ENCODE assay signal across 2 cellular contexts in genomic region chr14:31194095-31194494, GRCh38.
TF ChIP-seq lines count a peak whose summit lies in the region.

No MANE protein-coding gene starts in this region.

TF ChIP-seq in SK-N-SH, 30 proteins besides CTCF, POLR2A, EP300 and RAD21:
- TF ChIP-seq PBX3 (IDR thresholded peaks at IDR 0.05): peak; percentile 8; the same call in 1 of the 2 replicates
- no peak for TF ChIP-seq SMC3 (IDR thresholded peaks at IDR 0.05; ENCODE audit: low read depth, low read length)
- peak; percentile 41; the same call in 1 of the 2 replicates for TF ChIP-seq FOSL2 (IDR thresholded peaks at IDR 0.05; ENCODE audit: borderline replicate concordance, low read depth)
- TF ChIP-seq IRF3 (IDR thresholded peaks at IDR 0.05; ENCODE audit: low read depth, low read length): no peak
- peak; percentile 28; the same call in 1 of the 2 replicates for TF ChIP-seq JUND (IDR thresholded peaks at IDR 0.05)
TF ChIP-seq in SK-N-SH: peak in this region for 3.

TF ChIP-seq in SK-N-SH treated with all-trans-retinoic acid at 6 μM for 48 hours, 23 proteins besides CTCF, POLR2A, EP300 and RAD21:
- no peak for TF ChIP-seq ZNF70 (CRISPR knock-in tag; IDR thresholded peaks at IDR 0.05)
- no peak for TF ChIP-seq TCF4 (CRISPR knock-in tag; IDR thresholded peaks at IDR 0.05; ENCODE audit: borderline replicate concordance)
- TF ChIP-seq OSR1 (CRISPR knock-in tag; IDR thresholded peaks at IDR 0.05): no peak
- TF ChIP-seq RARB (CRISPR knock-in tag; IDR thresholded peaks at IDR 0.05): no peak
- TF ChIP-seq TOX (CRISPR knock-in tag; IDR thresholded peaks at IDR 0.05; ENCODE audit: borderline replicate concordance): no peak
- TF ChIP-seq POU6F1 (CRISPR knock-in tag; IDR thresholded peaks at IDR 0.05; ENCODE audit: borderline replicate concordance, low read depth): no peak
- TF ChIP-seq ZC3H10 (CRISPR knock-in tag; IDR thresholded peaks at IDR 0.05): no peak
- TF ChIP-seq BACH2 (CRISPR knock-in tag; IDR thresholded peaks at IDR 0.05; ENCODE audit: borderline replicate concordance): no peak
- TF ChIP-seq SNAI2 (CRISPR knock-in tag; IDR thresholded peaks at IDR 0.05): no peak
- TF ChIP-seq ZFP3 (CRISPR knock-in tag; IDR thresholded peaks at IDR 0.05): no peak
- no peak for TF ChIP-seq ZNF565 (CRISPR knock-in tag; conservative IDR thresholded peaks at IDR 0.05; ENCODE audit: low read depth)
- TF ChIP-seq ZFP30 (CRISPR knock-in tag; IDR thresholded peaks at IDR 0.05): no peak
- TF ChIP-seq TSHZ2 (CRISPR knock-in tag; IDR thresholded peaks at IDR 0.05): no peak
- TF ChIP-seq CSRNP3 (CRISPR knock-in tag; IDR thresholded peaks at IDR 0.05): no peak
